ENCODE assay signal across 13 cellular contexts in the genomic region with DNA sequence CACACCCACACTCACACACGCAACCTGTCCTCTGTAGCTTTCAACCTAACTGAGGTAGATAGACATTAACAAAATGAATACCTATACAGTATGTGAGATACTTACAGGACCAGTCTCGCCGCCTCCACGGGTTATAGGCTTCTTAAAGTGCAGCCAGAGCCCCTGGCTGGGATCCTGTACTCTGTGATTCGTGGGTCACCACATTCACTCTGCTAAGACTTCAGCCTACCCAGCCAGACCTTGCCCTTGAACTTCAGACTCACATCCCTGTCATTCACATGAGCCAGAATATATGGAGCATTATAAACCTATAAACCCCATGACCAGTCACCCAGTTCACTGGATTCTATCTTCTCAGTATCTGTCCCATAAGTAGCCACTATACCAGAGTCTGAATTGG. TPM values are rescaled to one million over a fixed set of nuclear protein-coding genes. Genes with fewer than 3 reads are reported as not detected.
DNase-seq lines count a peak whose midpoint lies in the region; ATAC-seq and TF ChIP-seq lines count a peak whose summit lies in the region.
"Had no signal": no experiment of that assay in that cellular context is flagged by ENCODE, and none has a peak within 500 bp of the region (broad histone marks: within the 10 kb centered on the region; RNA-seq: fewer than 3 reads in every experiment).

No MANE protein-coding gene starts in this region.

- H3K27me3 Mint-ChIP-seq in T-helper 1 cell treated with Interleukin-12 subunit alpha and Interleukin-12 subunit beta and Interleukin-4 antibody, amounts not matched to agents 30 μg/mL and 1 μg/mL, for 36 hours (ENCODE audit: low read depth) = peaks cover 11% of the 10 kb centered on the region
- H3K27me3 Mint-ChIP-seq in T-cell = no peaks in the 10 kb centered on the region

- H3K27ac ChIP-seq in effector memory CD4-positive, alpha-beta T cell (ENCODE audit: insufficient read depth, low read length, poor library complexity, severe bottlenecking) = peak overlapping the region; percentile 85
- H3K27ac ChIP-seq in osteoblast (ENCODE audit: low read depth, low read length) (no peak overlapping the region), caudate nucleus (ENCODE audit: low read depth, low read length) (no peak overlapping the region), ovary (no peak overlapping the region)
- H3K27ac ChIP-seq: 22Rv1, right lobe of liver had no signal

- no peaks in the 10 kb centered on the region for H3K79me2 ChIP-seq in osteoblast (ENCODE audit: insufficient read depth, low read length)

- peak overlapping the region; percentile 62 for H3K4me3 Mint-ChIP-seq in T-helper 1 cell treated with Interleukin-12 subunit alpha and Interleukin-12 subunit beta and Interleukin-4 antibody, amounts not matched to agents 30 μg/mL and 1 μg/mL, for 36 hours
- peak overlapping the region; percentile 82 to 91 (median 84) for H3K4me3 Mint-ChIP-seq in T-cell

- H3K4me1 Mint-ChIP-seq in T-helper 1 cell treated with Interleukin-12 subunit alpha and Interleukin-12 subunit beta and Interleukin-4 antibody, amounts not matched to agents 30 μg/mL and 1 μg/mL, for 36 hours (ENCODE audit: low read depth) = peaks cover 26% of the 10 kb centered on the region
- peaks cover 30 to 42% (median 34%) of the 10 kb centered on the region in 3 donors for H3K4me1 Mint-ChIP-seq in T-cell

- peak overlapping the region; percentile 88 for H3K4me2 ChIP-seq in osteoblast (ENCODE audit: insufficient read depth, low read length)

- peak overlapping the region; percentile 98 for H3K27ac Mint-ChIP-seq in T-helper 1 cell treated with Interleukin-12 subunit alpha and Interleukin-12 subunit beta and Interleukin-4 antibody, amounts not matched to agents 30 μg/mL and 1 μg/mL, for 36 hours
- peak overlapping the region; percentile 91 to 97 for H3K27ac Mint-ChIP-seq in T-cell

- WGBS in ovary, 3 donors = 81 to 84% (median 81%) methylated on average over 5 of the region's 5 CpGs

- H2AFZ ChIP-seq in osteoblast (ENCODE audit: low read length) = peak overlapping the region; percentile 96

- POLR2A ChIA-PET in T-cell (lab: Charles Lee) = no interaction called here

- TF ChIP-seq POLR2A in ovary (IDR thresholded peaks at IDR 0.05) = no peak

- H3K36me3 Mint-ChIP-seq in T-helper 1 cell treated with Interleukin-12 subunit alpha and Interleukin-12 subunit beta and Interleukin-4 antibody, amounts not matched to agents 30 μg/mL and 1 μg/mL, for 36 hours (ENCODE audit: low read depth) = peaks cover 12% of the 10 kb centered on the region
- H3K36me3 Mint-ChIP-seq in T-cell = peaks cover 4% of the 10 kb centered on the region

- H3K4me3 ChIP-seq in effector memory CD4-positive, alpha-beta T cell (ENCODE audit: insufficient read depth, low read depth, low read length, poor library complexity, severe bottlenecking) = peak overlapping the region; percentile 59
- H3K4me3 ChIP-seq in osteoblast (ENCODE audit: insufficient read depth, low read length) (no peak overlapping the region), ovary (no peak overlapping the region)

- no peaks in the 10 kb centered on the region for H3K27me3 ChIP-seq in effector memory CD4-positive, alpha-beta T cell (replicated peaks; ENCODE audit: control insufficient read depth, insufficient read depth, low read length, poor library complexity, severe bottlenecking)
- H3K27me3 ChIP-seq in osteoblast (ENCODE audit: insufficient read depth, low read length) (peaks cover 10% of the 10 kb centered on the region), ovary (no peaks in the 10 kb centered on the region)
- H3K27me3 ChIP-seq: right lobe of liver had no signal

- peaks cover 32% of the 10 kb centered on the region for H3K4me1 ChIP-seq in effector memory CD4-positive, alpha-beta T cell (ENCODE audit: control insufficient read depth, insufficient read depth, low read length, poor library complexity, severe bottlenecking)
- H3K4me1 ChIP-seq in osteoblast (ENCODE audit: insufficient read depth, low read length) (peaks cover 14% of the 10 kb centered on the region), ovary (ENCODE audit: insufficient read depth) (peaks cover 2% of the 10 kb centered on the region)
- H3K4me1 ChIP-seq: right lobe of liver had no signal

- CTCF ChIA-PET in T-cell (lab: Charles Lee) = interaction anchor here (0.6 to 3.1 kb wide), 5 partner anchors 18 to 1164 kb away, joined by 3 to 20 read pairs (median 5); no protein-coding TSS in a partner anchor

- H3K36me3 ChIP-seq in effector memory CD4-positive, alpha-beta T cell (ENCODE audit: control insufficient read depth, insufficient read depth, low read length) = no peaks in the 10 kb centered on the region
- H3K36me3 ChIP-seq in osteoblast (ENCODE audit: insufficient read depth, low read length) = no peaks in the 10 kb centered on the region
- no peaks in the 10 kb centered on the region for H3K36me3 ChIP-seq in ovary
- H3K36me3 ChIP-seq: right lobe of liver had no signal

- no peak for ATAC-seq in T-cell (replicated peaks in 1 of 4)

- peaks cover 12% of the 10 kb centered on the region for H3K9me3 Mint-ChIP-seq in T-helper 1 cell treated with Interleukin-12 subunit alpha and Interleukin-12 subunit beta and Interleukin-4 antibody, amounts not matched to agents 30 μg/mL and 1 μg/mL, for 36 hours
- H3K9me3 Mint-ChIP-seq in T-cell = peaks cover 0 to 7% (median 0%) of the 10 kb centered on the region in 3 donors

- no peak for TF ChIP-seq EP300 in ovary (IDR thresholded peaks at IDR 0.05)

- TF ChIP-seq CTCF in osteoblast (IDR thresholded peaks at IDR 0.05; ENCODE audit: extremely low read depth, low read depth, low read length) = no peak
- TF ChIP-seq CTCF in ovary (IDR thresholded peaks at IDR 0.05) = no peak

- DNase-seq in T-helper 1 cell = no peak
- no peak for DNase-seq in T-cell
- DNase-seq in effector memory CD4-positive, alpha-beta T cell = no peak
- DNase-seq in osteoblast (ENCODE audit: insufficient read length, low spot score, missing footprints) = no peak
- no peak for DNase-seq in caudate nucleus (lab: John Stamatoyannopoulos, UW)
- DNase-seq in ovary = no peak
- DNase-seq in activated gamma-delta T cell (lab: John Stamatoyannopoulos, UW) = no peak
- DNase-seq: cerebellar nuclear complex, NCI-H2171 had no signal

- no peaks in the 10 kb centered on the region for H4K20me1 ChIP-seq in osteoblast (ENCODE audit: insufficient read depth, low read length)

- no peaks in the 10 kb centered on the region for H3K9me3 ChIP-seq in effector memory CD4-positive, alpha-beta T cell (ENCODE audit: control insufficient read depth, low read length)
- H3K9me3 ChIP-seq in osteoblast (ENCODE audit: low read depth, low read length) (no peaks in the 10 kb centered on the region), ovary (no peaks in the 10 kb centered on the region)
- H3K9me3 ChIP-seq: right lobe of liver had no signal

- intact Hi-C loops in ovary (cut with DNase I) = no loop called here

RNA-seq across cellular contexts. Expression of a gene that starts 1.4 kb away (rescaled TPM):
- total RNA-seq in T-cell (10 to 100 TPM in 3 of 5 donors, 1 to 10 TPM in 2; 4.7 to 21.7 (median 17.8) TPM), osteoblast (under 0.01 and 0.29 TPM in 2 replicates), ovary (10 to 100 TPM in 1 of 7 donors, 1 to 10 TPM in 5, under 1 TPM in 1; 0.99 to 23.8 (median 3.7) TPM)
- 1 to 10 TPM in 1 of 2 donors, under 1 TPM in 1; 0.93 to 1.5 TPM for polyA plus RNA-seq in ovary
- total RNA-seq: myocyte had no signal

RNA-seq across cellular contexts. Expression of a gene that starts 11.0 kb away (rescaled TPM):
- total RNA-seq in T-cell (10 to 100 TPM; 31.3 to 91.0 (median 75.7) TPM), osteoblast (23.2 and 23.6 TPM in 2 replicates), ovary (10 to 100 TPM; 12.3 to 62.3 (median 27.0) TPM)
- polyA plus RNA-seq in ovary = 10 to 100 TPM; 21.2 to 30.0 TPM

RNA-seq across cellular contexts. Expression of a gene that starts 49.8 kb away (rescaled TPM):
- total RNA-seq in T-cell = 10 to 100 TPM; 26.6 to 44.6 (median 42.1) TPM
- total RNA-seq in osteoblast = 6.8 and 7.6 TPM in 2 replicates
- total RNA-seq in ovary = 10 to 100 TPM in 2 of 7 donors, 1 to 10 TPM in 5; 5.2 to 13.2 (median 8.8) TPM
- polyA plus RNA-seq in ovary = 10 to 100 TPM in 1 of 2 donors, 1 to 10 TPM in 1; 4.8 to 12.3 TPM
